Comparison of ENCODE assay signal across 7 cellular contexts in the genomic region with DNA sequence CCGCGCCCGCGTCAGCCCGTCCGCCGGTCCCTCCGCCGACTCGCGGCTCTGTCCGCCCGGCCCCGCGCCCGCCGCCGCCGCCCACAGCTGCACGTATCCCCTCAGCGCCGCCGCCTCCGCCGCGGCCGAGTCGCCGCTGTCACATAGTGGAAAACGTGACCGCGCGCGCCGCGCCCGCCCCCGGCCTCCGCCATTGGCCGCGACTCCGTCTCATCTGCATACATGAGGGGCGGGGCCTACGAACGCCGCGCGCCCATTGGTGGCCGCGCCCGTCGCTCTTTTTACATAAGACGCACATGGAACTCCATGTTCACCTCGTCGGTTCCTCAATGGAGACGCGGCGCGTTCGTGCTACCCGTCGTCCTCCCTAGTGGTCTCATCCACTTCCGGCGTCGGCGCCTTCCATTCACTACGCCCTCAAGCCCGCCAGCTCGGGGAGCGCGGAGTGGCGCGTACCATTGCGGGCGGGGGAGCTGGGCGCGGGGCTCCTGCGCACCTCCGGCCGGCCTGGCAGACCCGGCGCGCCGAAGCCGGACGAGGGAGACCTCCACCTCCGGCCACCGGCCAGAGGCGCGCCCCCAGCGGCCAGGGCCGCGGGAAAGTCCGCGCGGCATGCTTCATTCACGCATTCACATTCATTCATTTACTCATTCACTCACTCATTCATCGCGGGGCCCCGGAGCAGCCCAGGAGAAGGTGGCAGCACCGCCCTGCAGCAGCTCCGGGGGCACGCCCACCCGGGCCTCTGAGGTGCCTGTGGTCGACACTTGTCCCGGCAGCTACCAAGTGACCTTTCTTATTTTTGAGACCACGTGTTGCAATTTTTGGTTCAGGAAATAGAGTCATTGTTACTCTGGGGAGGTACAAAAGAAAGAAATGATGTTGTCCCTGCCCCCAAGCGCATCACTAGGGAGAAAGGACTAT. TPM values are rescaled to one million over a fixed set of nuclear protein-coding genes. Genes with fewer than 3 reads are reported as not detected.
A peak's percentile ranks its signal among the peaks of the same experiment; 100 is the strongest.
DNase-seq lines count a peak whose midpoint lies in the region; ATAC-seq and TF ChIP-seq lines count a peak whose summit lies in the region.

No MANE protein-coding gene starts in this region.

- H3K4me1 ChIP-seq in ascending aorta, result peaks cover 15 to 29% of the 10 kb centered on the region in 2 donors

- H3K27ac ChIP-seq in ascending aorta, result peak overlapping the region; percentile 96 to 97

- peak overlapping the region; percentile 75 to 86 for H3K4me3 ChIP-seq in ascending aorta

- H3K9me3 ChIP-seq in ascending aorta, result no peaks in the 10 kb centered on the region

- no peaks in the 10 kb centered on the region for H3K36me3 ChIP-seq in ascending aorta

- H3K27me3 ChIP-seq in ascending aorta, result no peaks in the 10 kb centered on the region

- intact Hi-C loops in ascending aorta (cut with DNase I), result loop anchor here (1.0 to 5.0 kb wide), 2 partner anchors 31 to 47 kb away; partner anchors contain the start of genes HES6 and TRAF3IP1

- ATAC-seq in GM18498 (IDR thresholded peaks at IDR 0.05; ENCODE audit: unreplicated experiment) (peak; percentile 96), HG02938 (IDR thresholded peaks at IDR 0.05; ENCODE audit: unreplicated experiment) (peak; percentile 85)

- peak in 1 of 3 experiments; percentile 38 for TF ChIP-seq CTCF in ascending aorta (IDR thresholded peaks at IDR 0.05)

- DNase-seq in NCI-H1694 treated with DMSO at 0.1 percent for 48 hours (lab: John Stamatoyannopoulos, UW) (peak; percentile 98), T-helper 2 cell (peak; percentile 94 to 99 (median 96)), ascending aorta (ENCODE audit: low spot score in 2 of 2) (peak; percentile 99), hepatic stellate cell (ENCODE audit: low spot score) (peak; percentile 97), renal cortical epithelial cell (ENCODE audit: low read depth) (peak; percentile 89)

RNA-seq across cellular contexts. Expression of gene PER2, which starts 0.5 kb away (rescaled TPM):
- total RNA-seq in ascending aorta (21.6 TPM), renal cortical epithelial cell (1.0 and 3.7 TPM in 2 replicates)

RNA-seq across cellular contexts. Expression of gene TRAF3IP1, which starts 31.4 kb away (rescaled TPM):
- total RNA-seq in ascending aorta (6.1 TPM), renal cortical epithelial cell (6.4 and 25.3 TPM in 2 replicates)

RNA-seq across cellular contexts. Expression of gene HES6, which starts 49.1 kb away (rescaled TPM):
- total RNA-seq in ascending aorta (117 TPM), renal cortical epithelial cell (2.4 and 15.6 TPM in 2 replicates)

Comparison
In these comparisons a context has a peak if more than half of its experiments do, and no peak if none do; other contexts are left out.
1. Peak in every context shown above with its lines: DNase-seq, ATAC-seq, H3K4me3 ChIP-seq and H3K27ac ChIP-seq.